ENCODE assay signal across 23 cellular contexts in genomic region chr12:58393152-58393551, GRCh38.
A peak's percentile ranks its signal among the peaks of the same experiment; 100 is the strongest.
DNase-seq lines count a peak whose midpoint lies in the region; ATAC-seq, FAIRE-seq and TF ChIP-seq lines count a peak whose summit lies in the region.
"Had no signal": no experiment of that assay in that cellular context is flagged by ENCODE, and none has a peak within 500 bp of the region (broad histone marks: within the 10 kb centered on the region; RNA-seq: fewer than 3 reads in every experiment).

No MANE protein-coding gene starts in this region.

- TF ChIP-seq CTCF in GM20000 (IDR thresholded peaks at IDR 0.05; ENCODE audit: extremely low read depth, missing control alignments) = no peak

- no peak overlapping the region for H3K27ac Mint-ChIP-seq in activated naive CD8-positive, alpha-beta T cell treated with anti-CD3 and anti-CD28 coated beads, Interleukin-2, amount 50 U/mL, for 24 hours
- H3K27ac Mint-ChIP-seq: H9; naive thymus-derived CD8-positive, alpha-beta T cell; T-helper 1 cell treated with Interleukin-12 subunit alpha and Interleukin-12 subunit beta and Interleukin-4 antibody, amounts not matched to agents 30 μg/mL and 1 μg/mL, for 36 hours had no signal

- H3K27me3 Mint-ChIP-seq in activated naive CD8-positive, alpha-beta T cell treated with anti-CD3 and anti-CD28 coated beads, Interleukin-2, amount 50 U/mL, for 24 hours = no peaks in the 10 kb centered on the region
- H3K27me3 Mint-ChIP-seq: CD4-positive, alpha-beta memory T cell; central memory CD8-positive, alpha-beta T cell had no signal

- no peaks in the 10 kb centered on the region for H3K4me1 Mint-ChIP-seq in activated naive CD8-positive, alpha-beta T cell treated with anti-CD3 and anti-CD28 coated beads, Interleukin-2, amount 50 U/mL, for 24 hours
- H3K4me1 Mint-ChIP-seq: CD4-positive, alpha-beta memory T cell; central memory CD8-positive, alpha-beta T cell; H9; naive thymus-derived CD8-positive, alpha-beta T cell had no signal

- H3K36me3 Mint-ChIP-seq in activated naive CD8-positive, alpha-beta T cell treated with anti-CD3 and anti-CD28 coated beads, Interleukin-2, amount 50 U/mL, for 24 hours (ENCODE audit: low read depth) = no peaks in the 10 kb centered on the region
- H3K36me3 Mint-ChIP-seq: CD4-positive, alpha-beta memory T cell; naive thymus-derived CD8-positive, alpha-beta T cell had no signal

- DNase-seq in Caki2 (ENCODE audit: low read depth) (peak; percentile 65), HTR-8/SVneo (ENCODE audit: insufficient read length, low spot score) (peak; percentile 10), amniotic epithelial cell (ENCODE audit: low read depth) (peak; percentile 19), kidney glomerular epithelial cell (lab: John Stamatoyannopoulos, UW) (peak; percentile 79), GM20000 (ENCODE audit: low spot score) (no peak), NCI-H2081 (lab: John Stamatoyannopoulos, UW) (no peak)
- DNase-seq in activated naive CD8-positive, alpha-beta T cell treated with anti-CD3 and anti-CD28 coated beads, Interleukin-2, amount 50 U/mL, for 24 hours = no peak
- DNase-seq: activated CD4-positive, alpha-beta T cell treated with anti-CD3 and anti-CD28 coated beads, Interleukin-2, amount 50 U/mL, for 4 hours; activated CD8-positive, alpha-beta memory T cell treated with anti-CD3 and anti-CD28 coated beads, Interleukin-2, amount 50 U/mL, for 48 hours; activated effector memory CD4-positive, alpha-beta T cell treated with Interleukin-2 at 50 U/mL for 16 hours; CD4-positive, alpha-beta memory T cell; H9; left colon; naive thymus-derived CD8-positive, alpha-beta T cell; NCI-H1436 treated with DMSO at 0.1 percent for 48 hours; NCI-H69; pancreas; right lobe of liver had no signal

- no peak for ATAC-seq in activated naive CD8-positive, alpha-beta T cell treated with anti-CD3 and anti-CD28 coated beads, Interleukin-2, amount 50 U/mL, for 24 hours
- ATAC-seq in HG02588 (IDR thresholded peaks at IDR 0.05; ENCODE audit: unreplicated experiment) = no peak
- ATAC-seq: esophagus mucosa; HepG2; left colon; naive thymus-derived CD8-positive, alpha-beta T cell; pancreas; right lobe of liver had no signal

- no peaks in the 10 kb centered on the region for H3K9me3 Mint-ChIP-seq in activated naive CD8-positive, alpha-beta T cell treated with anti-CD3 and anti-CD28 coated beads, Interleukin-2, amount 50 U/mL, for 24 hours
- H3K9me3 Mint-ChIP-seq: H9; T-helper 1 cell treated with Interleukin-12 subunit alpha and Interleukin-12 subunit beta and Interleukin-4 antibody, amounts not matched to agents 30 μg/mL and 1 μg/mL, for 36 hours had no signal

- no peak for FAIRE-seq in HTR-8/SVneo (lab: Jason Lieb, UNC)
- FAIRE-seq: HepG2, pancreas had no signal

- in situ Hi-C loops in Caki2 (cut with HindIII; ENCODE audit: low pct_unique_long_range_greater_than_20kb, low sequenced_read_pairs) = no loop called here

- H3K4me3 Mint-ChIP-seq in activated naive CD8-positive, alpha-beta T cell treated with anti-CD3 and anti-CD28 coated beads, Interleukin-2, amount 50 U/mL, for 24 hours = no peak overlapping the region
- H3K4me3 Mint-ChIP-seq: CD4-positive, alpha-beta memory T cell; central memory CD8-positive, alpha-beta T cell; H9; naive thymus-derived CD8-positive, alpha-beta T cell; T-helper 1 cell treated with Interleukin-12 subunit alpha and Interleukin-12 subunit beta and Interleukin-4 antibody, amounts not matched to agents 30 μg/mL and 1 μg/mL, for 36 hours had no signal

Comparison
In these comparisons a context has a peak if more than half of its experiments do, and no peak if none do; other contexts are left out.
1. DNase-seq: peak in Caki2 (single experiment), HTR-8/SVneo (single experiment), amniotic epithelial cell (single experiment) and kidney glomerular epithelial cell (single experiment); none in GM20000 (single experiment), activated naive CD8-positive, alpha-beta T cell treated with anti-CD3 and anti-CD28 coated beads, Interleukin-2, amount 50 U/mL, for 24 hours (single experiment) and NCI-H2081 (0 of 2).